Comparison of ENCODE assay signal across 1 cellular context in the genomic region with DNA sequence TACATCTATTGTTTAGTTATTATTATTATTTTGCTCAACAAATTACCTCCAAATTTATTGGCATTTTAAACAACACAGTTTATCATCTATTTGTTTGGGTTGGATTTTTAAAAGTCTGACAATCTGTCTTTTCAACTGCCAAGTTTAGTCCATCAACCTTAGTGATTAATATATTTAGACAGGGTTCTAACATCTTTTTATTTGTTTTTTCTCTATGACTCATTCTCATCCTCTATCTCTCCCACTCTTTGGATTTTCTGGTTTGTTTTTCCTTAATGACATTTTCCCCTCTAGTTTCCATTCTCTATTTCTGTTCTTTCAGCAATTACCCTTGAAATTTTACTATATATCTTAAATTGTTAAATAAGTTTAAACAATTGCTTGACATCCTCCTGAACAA.
TF ChIP-seq lines count a peak whose summit lies in the region.

No MANE protein-coding gene starts in this region.

TF ChIP-seq in HepG2, 621 proteins besides CTCF, POLR2A, EP300 and RAD21 (continued from another document):
- TF ChIP-seq ZNF138 (CRISPR knock-in tag; IDR thresholded peaks at IDR 0.05; ENCODE audit: low read depth), result no peak
